1 cellular context compared by ENCODE assay signal in the genomic region with DNA sequence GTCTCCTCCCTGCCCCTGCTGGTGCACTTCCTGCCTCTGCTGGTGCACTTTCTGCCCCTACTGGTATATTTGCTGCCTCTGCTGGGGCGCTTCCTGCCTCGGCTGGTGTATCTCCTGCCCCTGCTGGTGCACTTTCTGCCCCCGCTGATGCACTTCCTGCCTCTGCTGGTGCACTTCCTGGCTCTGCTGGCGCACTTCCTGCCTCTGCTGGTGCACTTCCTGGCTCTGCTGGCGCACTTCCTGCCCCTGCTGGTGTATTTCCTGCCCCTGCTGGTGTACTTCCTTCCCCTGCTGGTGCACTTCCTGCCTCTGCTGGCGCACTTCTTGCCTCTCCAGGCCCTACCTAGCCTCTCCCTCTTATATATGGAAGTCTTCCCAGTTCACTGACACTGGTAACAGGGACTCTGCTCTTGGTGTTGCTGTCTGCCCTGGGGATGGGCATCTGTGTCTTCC.
A peak's percentile ranks its signal among the peaks of the same experiment; 100 is the strongest.
TF ChIP-seq lines count a peak whose summit lies in the region.

No MANE protein-coding gene starts in this region.

TF ChIP-seq in K562, 482 proteins besides CTCF, POLR2A, EP300 and RAD21 (continued from another document):
- TF ChIP-seq, protein P1, sequence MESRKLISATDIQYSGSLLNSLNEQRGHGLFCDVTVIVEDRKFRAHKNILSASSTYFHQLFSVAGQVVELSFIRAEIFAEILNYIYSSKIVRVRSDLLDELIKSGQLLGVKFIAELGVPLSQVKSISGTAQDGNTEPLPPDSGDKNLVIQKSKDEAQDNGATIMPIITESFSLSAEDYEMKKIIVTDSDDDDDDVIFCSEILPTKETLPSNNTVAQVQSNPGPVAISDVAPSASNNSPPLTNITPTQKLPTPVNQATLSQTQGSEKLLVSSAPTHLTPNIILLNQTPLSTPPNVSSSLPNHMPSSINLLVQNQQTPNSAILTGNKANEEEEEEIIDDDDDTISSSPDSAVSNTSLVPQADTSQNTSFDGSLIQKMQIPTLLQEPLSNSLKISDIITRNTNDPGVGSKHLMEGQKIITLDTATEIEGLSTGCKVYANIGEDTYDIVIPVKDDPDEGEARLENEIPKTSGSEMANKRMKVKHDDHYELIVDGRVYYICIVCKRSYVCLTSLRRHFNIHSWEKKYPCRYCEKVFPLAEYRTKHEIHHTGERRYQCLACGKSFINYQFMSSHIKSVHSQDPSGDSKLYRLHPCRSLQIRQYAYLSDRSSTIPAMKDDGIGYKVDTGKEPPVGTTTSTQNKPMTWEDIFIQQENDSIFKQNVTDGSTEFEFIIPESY (CRISPR knock-in tag; IDR thresholded peaks at IDR 0.05): peak; percentile 98; the same call in 1 of the 2 replicates
TF ChIP-seq in K562: peak in this region for 17.
